Comparison of ENCODE assay signal across 1 cellular context in genomic region chr10:129433266-129433665, GRCh38.
TF ChIP-seq lines count a peak whose summit lies in the region.

No MANE protein-coding gene starts in this region.

TF ChIP-seq in H1, 55 proteins besides CTCF, POLR2A, EP300 and RAD21:
- TF ChIP-seq ATF2 (IDR thresholded peaks at IDR 0.05; ENCODE audit: low read length) (no peak), SIRT6 (IDR thresholded peaks at IDR 0.05; ENCODE audit: low read length) (no peak), CHD2 (IDR thresholded peaks at IDR 0.05; ENCODE audit: low read length) (no peak), GABPA (IDR thresholded peaks at IDR 0.05; ENCODE audit: borderline replicate concordance, insufficient read depth, low read length) (no peak), NANOG (IDR thresholded peaks at IDR 0.05; ENCODE audit: insufficient read depth, low read depth, low read length, poor library complexity, severe bottlenecking) (no peak), SP4 (IDR thresholded peaks at IDR 0.05; ENCODE audit: low read length) (no peak), JUN (IDR thresholded peaks at IDR 0.05; ENCODE audit: low read depth, low read length) (no peak), SRF (IDR thresholded peaks at IDR 0.05; ENCODE audit: low read depth, low read length) (no peak), BRCA1 (IDR thresholded peaks at IDR 0.05; ENCODE audit: low read depth, low read length) (no peak), TCF12 (IDR thresholded peaks at IDR 0.05; ENCODE audit: low read depth, low read length) (no peak), SIX5 (IDR thresholded peaks at IDR 0.05; ENCODE audit: low read depth, low read length) (no peak), RXRA (IDR thresholded peaks at IDR 0.05; ENCODE audit: insufficient read depth, low read depth, low read length) (no peak), ZNF274 (IDR thresholded peaks at IDR 0.05; ENCODE audit: borderline replicate concordance, extremely low read depth, low read length) (no peak), HDAC2 (IDR thresholded peaks at IDR 0.05; ENCODE audit: borderline replicate concordance in 1 of 2, low read depth in 2 of 2, low read length in 2 of 2) (no peak), EGR1 (IDR thresholded peaks at IDR 0.05; ENCODE audit: borderline replicate concordance, low read depth, low read length) (no peak)
